In the genomic region with DNA sequence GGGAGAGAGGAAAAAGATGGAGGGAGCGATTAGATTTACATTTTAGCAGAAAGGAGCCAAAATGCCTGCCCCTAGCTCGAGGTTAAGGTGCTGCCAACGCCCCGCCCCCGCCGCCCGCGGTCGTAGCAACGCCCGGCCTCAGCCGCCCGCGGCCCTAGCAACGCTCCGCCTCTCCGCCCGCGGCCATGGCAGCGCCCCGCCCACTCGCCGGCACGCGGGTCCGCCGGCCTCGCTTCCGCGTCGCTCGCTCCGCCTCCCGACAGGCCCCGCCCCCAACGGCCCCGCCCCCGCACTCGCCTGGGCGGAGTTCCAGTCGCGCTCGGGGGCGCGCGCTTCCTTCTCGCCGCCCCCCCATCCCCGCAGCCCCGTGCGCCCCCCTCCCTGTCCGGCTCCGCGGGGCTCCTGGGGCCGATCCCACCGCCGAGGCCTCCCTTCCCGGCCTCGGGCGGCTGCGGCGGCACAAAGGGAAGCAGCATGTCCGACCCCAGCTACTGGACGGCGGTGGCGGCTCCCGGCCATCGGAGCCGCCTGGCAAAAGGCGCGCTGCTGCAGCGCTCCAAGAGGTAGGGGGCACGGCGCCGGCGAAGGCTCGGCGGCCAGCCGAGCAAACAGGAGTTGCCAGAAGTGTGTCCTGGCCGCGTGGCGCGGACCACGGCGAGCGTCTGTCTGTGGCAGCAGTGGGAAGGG, we compare ENCODE assay signal across 8 cellular contexts. TPM values are rescaled to one million over a fixed set of nuclear protein-coding genes. Genes with fewer than 3 reads are reported as not detected.
DNase-seq lines count a peak whose midpoint lies in the region; ATAC-seq lines count a peak whose summit lies in the region.

No MANE protein-coding gene starts in this region.

- H3K4me3 ChIP-seq in HUES64 (ENCODE audit: low read length) (peak overlapping the region; percentile 63), muscle layer of colon (ENCODE audit: low read depth in 1 of 2, low read length in 2 of 2) (peak overlapping the region; percentile 49 to 63)

- H3K36me3 ChIP-seq in HUES64 (ENCODE audit: insufficient read depth, low read length) (peaks cover 4% of the 10 kb centered on the region; the same call in 1 of the 2 replicates), muscle layer of colon (ENCODE audit: insufficient read depth, low read length) (peaks cover 4% of the 10 kb centered on the region)

- H3K9ac ChIP-seq in HUES64 (ENCODE audit: low read depth, low read length): peak overlapping the region; percentile 85
- H3K9ac ChIP-seq in muscle layer of colon (ENCODE audit: low read length): peak overlapping the region; percentile 42

- H3K27ac ChIP-seq in HUES64 (ENCODE audit: low read depth, low read length) (peak overlapping the region; percentile 63), muscle layer of colon (ENCODE audit: low read depth, low read length) (peak overlapping the region; percentile 63)

- ATAC-seq in GM21390 (IDR thresholded peaks at IDR 0.05; ENCODE audit: unreplicated experiment): peak; percentile 74
- ATAC-seq in esophagus mucosa: peak; percentile 83

- WGBS in HUES64: under 1% methylated on average over 85 of the region's 86 CpGs

- DNase-seq in COLO668 (lab: John Stamatoyannopoulos, UW; ENCODE audit: unreplicated experiment) (peak; percentile 94), OCI-M1 (lab: John Stamatoyannopoulos, UW) (peak; percentile 94)
- peak; percentile 98 for DNase-seq in activated T-cell treated with anti-CD3 and anti-CD28 coated beads, Interleukin-2, amount 50 U/mL, for 1 hour
- DNase-seq in stimulated activated CD8-positive, alpha-beta memory T cell treated with anti-CD3 and anti-CD28 coated beads, Interleukin-4, amount 100 ng/mL, for 4 hours (ENCODE audit: low read depth in 2 of 2, low spot score in 1 of 2): peak; percentile 88 to 91

- H3K4me1 ChIP-seq in HUES64 (ENCODE audit: insufficient read depth, low read length): peaks cover 4% of the 10 kb centered on the region; the same call in 1 of the 2 replicates
- H3K4me1 ChIP-seq in muscle layer of colon (ENCODE audit: insufficient read depth, low read length): peaks cover 20% of the 10 kb centered on the region

- H3K27me3 ChIP-seq in HUES64 (ENCODE audit: insufficient read depth, low read length): no peaks in the 10 kb centered on the region
- no peaks in the 10 kb centered on the region for H3K27me3 ChIP-seq in muscle layer of colon (ENCODE audit: control insufficient read depth in 1 of 2, insufficient read depth in 2 of 2, low read length in 2 of 2)

- H3K9me3 ChIP-seq in HUES64 (ENCODE audit: insufficient read depth, low read depth, low read length) (no peaks in the 10 kb centered on the region), muscle layer of colon (ENCODE audit: low read length) (no peaks in the 10 kb centered on the region)

RNA-seq across cellular contexts. Expression of a gene that starts 20.3 kb away (rescaled TPM):
- 3.8 TPM for polyA plus RNA-seq in HUES64 (2013, experiment 1 of 2)
- 4.2 TPM for polyA plus RNA-seq in HUES64 (2013, experiment 2 of 2)
- total RNA-seq in esophagus mucosa: 3.2 TPM

RNA-seq across cellular contexts. Expression of a gene that starts 31.1 kb away (rescaled TPM):
- polyA plus RNA-seq in HUES64 (2013, experiment 1 of 2): not detected
- polyA plus RNA-seq in HUES64 (2013, experiment 2 of 2): not detected
- total RNA-seq in esophagus mucosa: 0.36 TPM

RNA-seq across cellular contexts. Expression of a gene that starts 35.1 kb away (rescaled TPM):
- 42.3 TPM for polyA plus RNA-seq in HUES64 (2013, experiment 1 of 2)
- 48.1 TPM for polyA plus RNA-seq in HUES64 (2013, experiment 2 of 2)
- 35.6 TPM for total RNA-seq in esophagus mucosa

RNA-seq across cellular contexts. Expression of a gene that starts 55.8 kb away (rescaled TPM):
- polyA plus RNA-seq in HUES64 (2013, experiment 1 of 2): 12.3 TPM
- polyA plus RNA-seq in HUES64 (2013, experiment 2 of 2): 13.2 TPM
- total RNA-seq in esophagus mucosa: 17.0 TPM

Comparison
In these comparisons a context has a peak if more than half of its experiments do, and no peak if none do; other contexts are left out.
1. Peak in every context shown above with its lines: DNase-seq, ATAC-seq, H3K4me3 ChIP-seq and H3K27ac ChIP-seq.